12 cellular contexts compared by ENCODE assay signal in genomic region chr20:44068780-44069191, GRCh38.
DNase-seq lines count a peak whose midpoint lies in the region; ATAC-seq, FAIRE-seq and TF ChIP-seq lines count a peak whose summit lies in the region.
"Had no signal": no experiment of that assay in that cellular context is flagged by ENCODE, and none has a peak within 500 bp of the region (broad histone marks: within the 10 kb centered on the region; RNA-seq: fewer than 3 reads in every experiment).

No MANE protein-coding gene starts in this region.

- DNase-seq in DND-41: peak; percentile 27
- no peak for DNase-seq in activated CD8-positive, alpha-beta T cell treated with anti-CD3 and anti-CD28 coated beads for 36 hours
- no peak for DNase-seq in naive B cell
- DNase-seq in NCI-H1105 (lab: John Stamatoyannopoulos, UW): no peak
- DNase-seq in NCI-H1694 treated with DMSO at 0.1 percent for 48 hours (lab: John Stamatoyannopoulos, UW): no peak
- no peak for DNase-seq in urothelium cell line (ENCODE audit: low spot score)
- DNase-seq: DMS79, hypothalamus had no signal

- ATAC-seq in DND-41 (ENCODE audit: insufficient read depth, low read depth): peak; percentile 13
- ATAC-seq in HG02678 (IDR thresholded peaks at IDR 0.05; ENCODE audit: unreplicated experiment): peak; percentile 13
- ATAC-seq in activated CD8-positive, alpha-beta T cell treated with anti-CD3 and anti-CD28 coated beads for 36 hours: peak; percentile 22
- peak; percentile 8 to 24 for ATAC-seq in naive B cell (ENCODE audit: low read depth in 2 of 2)
- ATAC-seq in GM21619 (IDR thresholded peaks at IDR 0.05; ENCODE audit: unreplicated experiment): no peak

- H3K36me3 ChIP-seq in DND-41 (ENCODE audit: insufficient read depth, low read length): no peaks in the 10 kb centered on the region

- H3K4me3 ChIP-seq in DND-41 (ENCODE audit: low read depth in 1 of 2, low read length in 2 of 2): peak overlapping the region in 1 of 2 experiments; percentile 38; a peak in 3 of 4 replicates
- H3K4me3 ChIP-seq: dorsolateral prefrontal cortex had no signal

- no peaks in the 10 kb centered on the region for H3K9me3 Mint-ChIP-seq in activated CD8-positive, alpha-beta T cell treated with anti-CD3 and anti-CD28 coated beads for 36 hours
- H3K9me3 Mint-ChIP-seq in naive B cell: no peaks in the 10 kb centered on the region
- H3K9me3 Mint-ChIP-seq: neural crest cell had no signal

- peaks cover 59% of the 10 kb centered on the region for H3K4me1 Mint-ChIP-seq in activated CD8-positive, alpha-beta T cell treated with anti-CD3 and anti-CD28 coated beads for 36 hours (ENCODE audit: low read depth)
- H3K4me1 Mint-ChIP-seq in naive B cell: peaks cover 23 to 37% (median 36%) of the 10 kb centered on the region in 3 donors

- peaks cover 47% of the 10 kb centered on the region for H3K4me1 ChIP-seq in DND-41 (ENCODE audit: insufficient read depth, low read length)

- CTCF ChIA-PET in activated CD8-positive, alpha-beta T cell treated with anti-CD3 and anti-CD28 coated beads for 36 hours (lab: Charles Lee): interaction anchor here (0.8 to 2.3 kb wide), 7 partner anchors 10 to 91 kb away, joined by 3 to 9 read pairs (median 3); no protein-coding TSS in a partner anchor

- no peak for FAIRE-seq in urothelium cell line (lab: Jason Lieb, UNC)

- peak overlapping the region; percentile 69 for H3K27ac ChIP-seq in DND-41 (ENCODE audit: low read length)

- no peaks in the 10 kb centered on the region for H3K79me2 ChIP-seq in DND-41 (ENCODE audit: insufficient read depth, low read length)

- H3K36me3 Mint-ChIP-seq in activated CD8-positive, alpha-beta T cell treated with anti-CD3 and anti-CD28 coated beads for 36 hours (ENCODE audit: low read depth): no peaks in the 10 kb centered on the region
- no peaks in the 10 kb centered on the region for H3K36me3 Mint-ChIP-seq in naive B cell

- peak overlapping the region; percentile 57 for H3K4me3 Mint-ChIP-seq in activated CD8-positive, alpha-beta T cell treated with anti-CD3 and anti-CD28 coated beads for 36 hours
- peak overlapping the region; percentile 14 to 92 (median 86) for H3K4me3 Mint-ChIP-seq in naive B cell
- H3K4me3 Mint-ChIP-seq: neural crest cell had no signal

- intact Hi-C loops in activated CD8-positive, alpha-beta T cell treated with anti-CD3 and anti-CD28 coated beads for 36 hours (cut with micrococcal nuclease): no loop called here

- H4K20me1 ChIP-seq in DND-41 (ENCODE audit: insufficient read depth, low read length): peaks cover 51% of the 10 kb centered on the region

- H3K27me3 ChIP-seq in DND-41 (ENCODE audit: insufficient read depth, low read length, poor library complexity): peaks cover 31% of the 10 kb centered on the region
- H3K27me3 ChIP-seq: dorsolateral prefrontal cortex had no signal

- POLR2A ChIA-PET in activated CD8-positive, alpha-beta T cell treated with anti-CD3 and anti-CD28 coated beads for 36 hours (lab: Charles Lee): interaction anchor here (0.7 to 1.8 kb wide), 5 partner anchors 10 to 318 kb away, joined by 3 to 9 read pairs (median 3); no protein-coding TSS in a partner anchor

- no peaks in the 10 kb centered on the region for H3K9me3 ChIP-seq in DND-41 (ENCODE audit: insufficient read depth, low read length, severe bottlenecking)

- H3K27ac Mint-ChIP-seq in activated CD8-positive, alpha-beta T cell treated with anti-CD3 and anti-CD28 coated beads for 36 hours: peak overlapping the region; percentile 92
- H3K27ac Mint-ChIP-seq in naive B cell: peak overlapping the region in 5 of 6 donors; percentile 57 to 95 (median 93)

- peaks cover 2% of the 10 kb centered on the region for H3K27me3 Mint-ChIP-seq in activated CD8-positive, alpha-beta T cell treated with anti-CD3 and anti-CD28 coated beads for 36 hours
- peaks cover under 1 to 26% (median 18%) of the 10 kb centered on the region in 3 donors for H3K27me3 Mint-ChIP-seq in naive B cell

- peak overlapping the region; percentile 55 for H3K9ac ChIP-seq in DND-41 (ENCODE audit: low read depth, low read length)

- H3K4me2 ChIP-seq in DND-41 (ENCODE audit: insufficient read depth, low read length): peak overlapping the region; percentile 78

- H2AFZ ChIP-seq in DND-41 (ENCODE audit: low read depth, low read length): peak overlapping the region; percentile 40; the same call in 1 of the 2 replicates

- TF ChIP-seq CTCF in DND-41 (IDR thresholded peaks at IDR 0.05; ENCODE audit: borderline replicate concordance, extremely low read depth, low read length, poor library complexity, severe bottlenecking): no peak
- TF ChIP-seq CTCF in activated CD8-positive, alpha-beta T cell treated with anti-CD3 and anti-CD28 coated beads for 36 hours (IDR thresholded peaks at IDR 0.05): no peak
